8 cellular contexts compared by ENCODE assay signal in genomic region chr1:2642131-2642559, GRCh38. TPM values are rescaled to one million over a fixed set of nuclear protein-coding genes. Genes with fewer than 3 reads are reported as not detected.
DNase-seq lines count a peak whose midpoint lies in the region; ATAC-seq and TF ChIP-seq lines count a peak whose summit lies in the region.

No MANE protein-coding gene starts in this region.

- TF ChIP-seq CTCF in brain (conservative IDR thresholded peaks at IDR 0.05) = no peak

- H3K36me3 Mint-ChIP-seq in stimulated activated naive CD8-positive, alpha-beta T cell treated with anti-CD3 and anti-CD28 coated beads, Interleukin-15, Interleukin-2, amounts not matched to agents 100 ng/mL and 50 ng/mL, for 24 hours (ENCODE audit: low read depth) = no peaks in the 10 kb centered on the region
- H3K36me3 Mint-ChIP-seq in brain = no peaks in the 10 kb centered on the region

- peak overlapping the region; percentile 69 for H3K4me3 ChIP-seq in mesodermal cell (ENCODE audit: extremely low read depth, insufficient read depth, low read length, poor library complexity, severe bottlenecking)
- H3K4me3 ChIP-seq in aorta (ENCODE audit: low read length in 2 of 2) = peak overlapping the region; percentile 27 to 62

- WGBS in mesodermal cell (ENCODE audit: insufficient coverage in 2 of 2), 2 experiments = 51 to 56% methylated on average over 6 to 11 of the region's 11 CpGs
- 22 to 34% methylated on average over 9 to 11 of the region's 11 CpGs for WGBS in aorta, 2 donors

- H3K27ac ChIP-seq in mesodermal cell (ENCODE audit: low read depth, low read length, severe bottlenecking) (no peak overlapping the region), aorta (ENCODE audit: low read depth in 1 of 2, low read length in 2 of 2) (no peak overlapping the region)

- H3K36me3 ChIP-seq in mesodermal cell (ENCODE audit: control insufficient read depth, insufficient read depth, low read length) = no peaks in the 10 kb centered on the region
- H3K36me3 ChIP-seq in aorta (ENCODE audit: control insufficient read depth in 1 of 2, insufficient read depth in 2 of 2, low read length in 1 of 2) = no peaks in the 10 kb centered on the region

- no peak for ATAC-seq in stimulated activated naive CD8-positive, alpha-beta T cell treated with anti-CD3 and anti-CD28 coated beads, Interleukin-15, Interleukin-2, amounts not matched to agents 100 U/mL and 50 U/mL, for 24 hours
- ATAC-seq in aorta (ENCODE audit: low FRiP score) (no peak), HG03139 (IDR thresholded peaks at IDR 0.05; ENCODE audit: unreplicated experiment) (no peak), GM21786 (IDR thresholded peaks at IDR 0.05; ENCODE audit: unreplicated experiment) (no peak)

- no peaks in the 10 kb centered on the region for H3K4me1 ChIP-seq in mesodermal cell (ENCODE audit: control insufficient read depth, insufficient read depth, low read length, poor library complexity, severe bottlenecking)
- H3K4me1 ChIP-seq in aorta (ENCODE audit: control insufficient read depth in 1 of 2, insufficient read depth in 2 of 2, low read length in 2 of 2) = no peaks in the 10 kb centered on the region

- H3K4me1 Mint-ChIP-seq in stimulated activated naive CD8-positive, alpha-beta T cell treated with anti-CD3 and anti-CD28 coated beads, Interleukin-15, Interleukin-2, amounts not matched to agents 100 ng/mL and 50 ng/mL, for 24 hours (ENCODE audit: low read depth) = peaks cover 13% of the 10 kb centered on the region
- peaks cover 11% of the 10 kb centered on the region for H3K4me1 Mint-ChIP-seq in brain

- intact Hi-C loops in aorta (cut with DNase I) = loop anchor here in 1 of 2 donors (2.0 to 10.0 kb wide), 3 partner anchors 55 to 457 kb away; partner anchors contain the start of gene PRXL2B

- no peak for DNase-seq in stimulated activated naive CD8-positive, alpha-beta T cell treated with anti-CD3 and anti-CD28 coated beads, Interleukin-15, Interleukin-2, amounts not matched to agents 100 U/mL and 50 U/mL, for 24 hours
- DNase-seq in aorta (no peak), H4 (ENCODE audit: low spot score) (no peak)

- peaks cover 3% of the 10 kb centered on the region for H3K9me3 Mint-ChIP-seq in stimulated activated naive CD8-positive, alpha-beta T cell treated with anti-CD3 and anti-CD28 coated beads, Interleukin-15, Interleukin-2, amounts not matched to agents 100 ng/mL and 50 ng/mL, for 24 hours
- H3K9me3 Mint-ChIP-seq in brain = peaks cover 4 to 22% (median 8%) of the 10 kb centered on the region in 5 experiments

- peak overlapping the region; percentile 91 for H3K4me3 Mint-ChIP-seq in stimulated activated naive CD8-positive, alpha-beta T cell treated with anti-CD3 and anti-CD28 coated beads, Interleukin-15, Interleukin-2, amounts not matched to agents 100 ng/mL and 50 ng/mL, for 24 hours
- H3K4me3 Mint-ChIP-seq in brain = peak overlapping the region; percentile 87 to 94 (median 90)

- no peaks in the 10 kb centered on the region for H3K27me3 Mint-ChIP-seq in stimulated activated naive CD8-positive, alpha-beta T cell treated with anti-CD3 and anti-CD28 coated beads, Interleukin-15, Interleukin-2, amounts not matched to agents 100 ng/mL and 50 ng/mL, for 24 hours
- H3K27me3 Mint-ChIP-seq in brain = no peaks in the 10 kb centered on the region

- H3K9me3 ChIP-seq in mesodermal cell (ENCODE audit: control insufficient read depth, low read length) = peaks cover 10% of the 10 kb centered on the region
- no peaks in the 10 kb centered on the region for H3K9me3 ChIP-seq in aorta (ENCODE audit: control insufficient read depth, low read length)

- H3K27ac Mint-ChIP-seq in stimulated activated naive CD8-positive, alpha-beta T cell treated with anti-CD3 and anti-CD28 coated beads, Interleukin-15, Interleukin-2, amounts not matched to agents 100 ng/mL and 50 ng/mL, for 24 hours = peak overlapping the region; percentile 92
- H3K27ac Mint-ChIP-seq in brain = peak overlapping the region; percentile 80 to 95 (median 91)

- H3K27me3 ChIP-seq in aorta (ENCODE audit: control insufficient read depth in 1 of 2, insufficient read depth in 2 of 2, low read length in 1 of 2) = no peaks in the 10 kb centered on the region

RNA-seq across cellular contexts. Expression of gene MMEL1, which starts 9.3 kb away (rescaled TPM):
- polyA plus RNA-seq in brain (ENCODE audit: insufficient read depth, low read depth, low replicate concordance) = 1.3 TPM
- 0.59 TPM for polyA plus RNA-seq in mesodermal cell (2013, experiment 1 of 2)
- polyA plus RNA-seq in mesodermal cell (2013, experiment 2 of 2) = not detected
- 1 to 10 TPM in 1 of 2 donors, under 1 TPM in 1; 0.94 to 2.4 TPM for total RNA-seq in aorta
- 1 to 10 TPM in 1 of 2 donors, under 1 TPM in 1; 0.63 to 1.8 TPM for polyA plus RNA-seq in aorta
- not detected in 2 replicates for total RNA-seq in H4 (2014; rRNA removed; shearing (Covaris generic))

RNA-seq across cellular contexts. Expression of gene PRXL2B, which starts 55.6 kb away (rescaled TPM):
- 42.7 TPM for polyA plus RNA-seq in brain (ENCODE audit: insufficient read depth, low read depth, low replicate concordance)
- polyA plus RNA-seq in mesodermal cell (2013, experiment 1 of 2) = 23.7 TPM
- 22.1 TPM for polyA plus RNA-seq in mesodermal cell (2013, experiment 2 of 2)
- total RNA-seq in aorta = 10 to 100 TPM in 1 of 2 donors, 1 to 10 TPM in 1; 7.1 to 15.1 TPM
- 1 to 10 TPM; 6.4 to 7.8 TPM for polyA plus RNA-seq in aorta
- total RNA-seq in H4 (2014; rRNA removed; shearing (Covaris generic)) = 18.8 and 29.0 TPM in 2 replicates
